18 cellular contexts compared by ENCODE assay signal in genomic region chr7:152231089-152231488, GRCh38.
DNase-seq lines count a peak whose midpoint lies in the region; TF ChIP-seq lines count a peak whose summit lies in the region.
"Had no signal": no experiment of that assay in that cellular context is flagged by ENCODE, and none has a peak within 500 bp of the region (broad histone marks: within the 10 kb centered on the region; RNA-seq: fewer than 3 reads in every experiment).

No MANE protein-coding gene starts in this region.

- no peaks in the 10 kb centered on the region for H3K36me3 ChIP-seq in liver (ENCODE audit: control insufficient read depth in 4 of 4, insufficient read depth in 3 of 4, low read depth in 1 of 4, low read length in 3 of 4)
- H3K36me3 ChIP-seq in Peyer's patch = peaks cover 0 to 41% (median 0%) of the 10 kb centered on the region in 3 donors
- no peaks in the 10 kb centered on the region for H3K36me3 ChIP-seq in Caco-2 (ENCODE audit: control insufficient read depth, insufficient read depth, low read length)

- no TSS peak for BruUV-seq in Caco-2 (replicated peaks; lab: Mats Ljungman, UMichigan)

- H3K9me3 ChIP-seq in liver (ENCODE audit: control insufficient read depth in 4 of 4, low read length in 3 of 4) (no peaks in the 10 kb centered on the region), Peyer's patch (no peaks in the 10 kb centered on the region), Caco-2 (no peaks in the 10 kb centered on the region)

- no peak overlapping the region for H3K9ac ChIP-seq in liver (ENCODE audit: low read depth in 1 of 2, low read length in 2 of 2)
- H3K9ac ChIP-seq: GM23248 had no signal

- H3K27me3 ChIP-seq in liver (ENCODE audit: control insufficient read depth in 4 of 4, insufficient read depth in 4 of 4, low read length in 3 of 4) = no peaks in the 10 kb centered on the region
- no peaks in the 10 kb centered on the region for H3K27me3 ChIP-seq in Peyer's patch
- H3K27me3 ChIP-seq in Caco-2 (replicated peaks; ENCODE audit: control insufficient read depth, insufficient read depth, low read length) = no peaks in the 10 kb centered on the region

- peak; percentile 1 for DNase-seq in HuH-7 (ENCODE audit: low spot score)
- DNase-seq in renal cortical epithelial cell (ENCODE audit: low read depth) = peak; percentile 72
- DNase-seq in Peyer's patch = no peak
- DNase-seq in CD1c-positive myeloid dendritic cell (ENCODE audit: extremely low spot score) = no peak
- no peak for DNase-seq in Caco-2
- DNase-seq: 8988T; C1 segment of cervical spinal cord; CD4-positive, CD25-positive, alpha-beta regulatory T cell; CD8-positive, alpha-beta T cell; DMS 273 treated with DMSO at 0.1 percent for 48 hours; DMS79; EL; GDM1; GM23248; H9 had no signal

- no peak for TF ChIP-seq POLR2A in Peyer's patch (IDR thresholded peaks at IDR 0.05)

- no peaks in the 10 kb centered on the region for H3K27me3 Mint-ChIP-seq in Caco-2 (ENCODE audit: insufficient read depth, unreplicated experiment)
- H3K27me3 Mint-ChIP-seq: CD4-positive, CD25-positive, alpha-beta regulatory T cell had no signal

- no peaks in the 10 kb centered on the region for H3K4me1 Mint-ChIP-seq in Caco-2 (ENCODE audit: low read depth, unreplicated experiment)
- H3K4me1 Mint-ChIP-seq: H9 had no signal

- CTCF ChIA-PET in Caco-2 (lab: Charles Lee) = no interaction called here

- POLR2A ChIA-PET in Caco-2 (lab: Charles Lee) = no interaction called here

- H3K36me3 Mint-ChIP-seq in Caco-2 (ENCODE audit: insufficient read depth, unreplicated experiment) = peaks cover 26% of the 10 kb centered on the region

- 0 out of 2 replicates have a peak overlapping the region, but pooled peaks have one; percentile 12 for H3K27ac ChIP-seq in 22Rv1
- H3K27ac ChIP-seq in liver (ENCODE audit: low read depth in 1 of 2, low read length in 2 of 2) = peak overlapping the region in 1 of 2 donors; percentile 42
- H3K27ac ChIP-seq in Peyer's patch = no peak overlapping the region
- H3K27ac ChIP-seq: GM23248 had no signal

- no peak overlapping the region for H3K4me3 Mint-ChIP-seq in Caco-2 (ENCODE audit: unreplicated experiment)
- H3K4me3 Mint-ChIP-seq: CD4-positive, CD25-positive, alpha-beta regulatory T cell; CD8-positive, alpha-beta T cell; H9 had no signal

- TF ChIP-seq CTCF in 22Rv1 (IDR thresholded peaks at IDR 0.05) (no peak), liver (IDR thresholded peaks at IDR 0.05; ENCODE audit: low read depth, low read length, missing input control) (no peak), Peyer's patch (IDR thresholded peaks at IDR 0.05) (no peak), Caco-2 (IDR thresholded peaks at IDR 0.05; ENCODE audit: insufficient read depth in 1 of 2, low read depth in 1 of 2, low read length in 1 of 2, severe bottlenecking in 1 of 2, unreplicated experiment in 1 of 2) (no peak)

- H3K27ac Mint-ChIP-seq in Caco-2 (ENCODE audit: unreplicated experiment) = no peak overlapping the region
- H3K27ac Mint-ChIP-seq: CD4-positive, CD25-positive, alpha-beta regulatory T cell; CD8-positive, alpha-beta T cell; H9 had no signal

- H3K4me3 ChIP-seq in liver (ENCODE audit: low read depth in 1 of 3, low read length in 3 of 3) = no peak overlapping the region
- H3K4me3 ChIP-seq in Peyer's patch = no peak overlapping the region
- no peak overlapping the region for H3K4me3 ChIP-seq in Caco-2 (ENCODE audit: low read depth, low read length)
- H3K4me3 ChIP-seq: GM12878, GM23248 had no signal

- intact Hi-C loops in Caco-2 (cut with micrococcal nuclease; ENCODE audit: unreplicated experiment) = no loop called here

- H3K9me3 Mint-ChIP-seq in Caco-2 (ENCODE audit: unreplicated experiment) = no peaks in the 10 kb centered on the region
- H3K9me3 Mint-ChIP-seq: CD4-positive, CD25-positive, alpha-beta regulatory T cell; CD8-positive, alpha-beta T cell; H9 had no signal

- TF ChIP-seq RAD21 in liver (IDR thresholded peaks at IDR 0.05) = no peak

- H3K4me1 ChIP-seq in liver (ENCODE audit: control insufficient read depth in 4 of 4, insufficient read depth in 4 of 4, low read length in 3 of 4) = peaks cover 0 to 7% (median 3%) of the 10 kb centered on the region in 4 donors
- H3K4me1 ChIP-seq in Peyer's patch = no peaks in the 10 kb centered on the region
- no peaks in the 10 kb centered on the region for H3K4me1 ChIP-seq in Caco-2

TF ChIP-seq in liver, 16 proteins besides CTCF, POLR2A, EP300 and RAD21:
- peak; percentile 7 to 16 for TF ChIP-seq RXRA (IDR thresholded peaks at IDR 0.05)
- peak; percentile 8 for TF ChIP-seq MAX (IDR thresholded peaks at IDR 0.05)
- no peak for TF ChIP-seq FOXA1 (IDR thresholded peaks at IDR 0.05)
- peak; percentile 53 for TF ChIP-seq YY1 (IDR thresholded peaks at IDR 0.05)
- TF ChIP-seq JUND (IDR thresholded peaks at IDR 0.05) = no peak
- no peak for TF ChIP-seq HNF4G (IDR thresholded peaks at IDR 0.05)
- TF ChIP-seq EGR1 (IDR thresholded peaks at IDR 0.05; ENCODE audit: low read depth in 2 of 2) = no peak
- TF ChIP-seq SP1 (IDR thresholded peaks at IDR 0.05) = peak; percentile 41
- TF ChIP-seq GABPA (IDR thresholded peaks at IDR 0.05 in 1 of 2, conservative IDR thresholded peaks at IDR 0.05 in 1 of 2) = no peak
- peak; percentile 74 to 77 for TF ChIP-seq HNF4A (conservative IDR thresholded peaks at IDR 0.05)
- TF ChIP-seq REST (IDR thresholded peaks at IDR 0.05) = no peak
- no peak for TF ChIP-seq FOXA2 (IDR thresholded peaks at IDR 0.05)
- no peak for TF ChIP-seq TAF1 (conservative IDR thresholded peaks at IDR 0.05)
- no peak for TF ChIP-seq NR2F2 (IDR thresholded peaks at IDR 0.05)
- TF ChIP-seq ZBTB33 (IDR thresholded peaks at IDR 0.05) = no peak
- no peak for TF ChIP-seq ATF3 (IDR thresholded peaks at IDR 0.05)

Comparison
In these comparisons a context has a peak if more than half of its experiments do, and no peak if none do; other contexts are left out.
1. DNase-seq: peak in HuH-7 (single experiment) and renal cortical epithelial cell (single experiment); none in Peyer's patch (0 of 3), CD1c-positive myeloid dendritic cell (single experiment) and Caco-2 (0 of 2).